Comparison of ENCODE assay signal across 17 cellular contexts in genomic region chr5:75484605-75485004, GRCh38. TPM values are rescaled to one million over a fixed set of nuclear protein-coding genes. Genes with fewer than 3 reads are reported as not detected.
DNase-seq lines count a peak whose midpoint lies in the region; ATAC-seq, FAIRE-seq and TF ChIP-seq lines count a peak whose summit lies in the region.
"Had no signal": no experiment of that assay in that cellular context is flagged by ENCODE, and none has a peak within 500 bp of the region (broad histone marks: within the 10 kb centered on the region; RNA-seq: fewer than 3 reads in every experiment).

No MANE protein-coding gene starts in this region.

- 97% methylated on average over 1 of the region's 1 CpG for WGBS in HepG2 (ENCODE audit: low lambda C conversion rate)
- WGBS in right lobe of liver (ENCODE audit: insufficient coverage, low coverage, low lambda C conversion rate, missing lambda C conversion rate), result 85% methylated on average over 1 of the region's 1 CpG
- 97% methylated on average over 1 of the region's 1 CpG for WGBS in liver

- no peaks in the 10 kb centered on the region for H3K27me3 Mint-ChIP-seq in CD4-positive, alpha-beta memory T cell

- peaks cover 11% of the 10 kb centered on the region for H4K20me1 ChIP-seq in HepG2 (ENCODE audit: insufficient read depth, low read length)

- no peak for TF ChIP-seq EP300 in HepG2 (IDR thresholded peaks at IDR 0.05; ENCODE audit: low read depth in 2 of 2, low read length in 2 of 2)
- no peak for TF ChIP-seq EP300 in HepG2 (CRISPR knock-in tag; IDR thresholded peaks at IDR 0.05; ENCODE audit: borderline replicate concordance)

- DNase-seq in HepG2 (ENCODE audit: low spot score) (no peak), right lobe of liver (no peak), EL (no peak)
- DNase-seq in CD4-positive, alpha-beta memory T cell, result no peak
- DNase-seq: 8988T; C1 segment of cervical spinal cord; Caco-2; CD8-positive, alpha-beta T cell; DMS153; DND-41; GDM1; GM23248; H9 had no signal

- H3K9ac ChIP-seq in HepG2 (ENCODE audit: insufficient read depth, low read depth, low read length) (no peak overlapping the region), liver (ENCODE audit: low read depth in 1 of 2, low read length in 2 of 2) (no peak overlapping the region)
- H3K9ac ChIP-seq: GM23248 had no signal

- intact Hi-C loops in HepG2 (cut with micrococcal nuclease; ENCODE audit: unreplicated experiment) (no loop called here), right lobe of liver (cut with DNase I) (no loop called here)
- intact Hi-C loops in CD4-positive, alpha-beta memory T cell (cut with micrococcal nuclease), result no loop called here

- peaks cover 51 to 71% of the 10 kb centered on the region in 2 donors for H3K36me3 Mint-ChIP-seq in CD4-positive, alpha-beta memory T cell

- H3K4me1 ChIP-seq in HepG2 (ENCODE audit: insufficient read depth, low read length), result no peaks in the 10 kb centered on the region
- no peaks in the 10 kb centered on the region for H3K4me1 ChIP-seq in right lobe of liver
- no peaks in the 10 kb centered on the region; the same call in 1 of the 2 replicates for H3K4me1 ChIP-seq in HEK293 (ENCODE audit: control insufficient read depth, insufficient read depth, low read length)
- H3K4me1 ChIP-seq in liver (ENCODE audit: control insufficient read depth in 4 of 4, insufficient read depth in 4 of 4, low read length in 3 of 4), result no peaks in the 10 kb centered on the region
- H3K4me1 ChIP-seq in CD4-positive, alpha-beta memory T cell (ENCODE audit: insufficient read depth, low read length), result no peaks in the 10 kb centered on the region
- H3K4me1 ChIP-seq: Caco-2 had no signal

- no peak overlapping the region for H3K4me3 Mint-ChIP-seq in CD4-positive, alpha-beta memory T cell
- H3K4me3 Mint-ChIP-seq: CD8-positive, alpha-beta T cell; H9 had no signal

- H3K4me3 ChIP-seq in HepG2 (replicated peaks in 1 of 3; ENCODE audit: insufficient read depth in 1 of 3, low read depth in 2 of 3, low read length in 3 of 3), result no peak overlapping the region
- H3K4me3 ChIP-seq in right lobe of liver, result no peak overlapping the region
- H3K4me3 ChIP-seq in HEK293 (ENCODE audit: low read depth, low read length), result no peak overlapping the region
- no peak overlapping the region for H3K4me3 ChIP-seq in liver (ENCODE audit: low read depth in 1 of 3, low read length in 3 of 3)
- no peak overlapping the region for H3K4me3 ChIP-seq in CD4-positive, alpha-beta memory T cell (ENCODE audit: low read length in 2 of 2)
- H3K4me3 ChIP-seq: GM12878, GM23248 had no signal

- H3K27me3 ChIP-seq in HepG2 (ENCODE audit: control insufficient read depth in 1 of 2, insufficient read depth in 2 of 2, low read length in 2 of 2) (no peaks in the 10 kb centered on the region), right lobe of liver (no peaks in the 10 kb centered on the region), liver (ENCODE audit: control insufficient read depth in 4 of 4, insufficient read depth in 4 of 4, low read length in 3 of 4) (no peaks in the 10 kb centered on the region)
- H3K27me3 ChIP-seq in CD4-positive, alpha-beta memory T cell (ENCODE audit: insufficient read depth, low read length), result no peaks in the 10 kb centered on the region

- no peak for ATAC-seq in HepG2
- no peak for ATAC-seq in right lobe of liver
- ATAC-seq in GM21515 (IDR thresholded peaks at IDR 0.05; ENCODE audit: unreplicated experiment), result no peak
- ATAC-seq: CD8-positive, alpha-beta T cell; GM12878 had no signal

- no peak overlapping the region for H3K27ac ChIP-seq in HepG2 (ENCODE audit: extremely low read length, insufficient read depth, low read length)
- no peak overlapping the region for H3K27ac ChIP-seq in right lobe of liver
- H3K27ac ChIP-seq in HEK293 (ENCODE audit: extremely low read depth, low read depth, low read length), result no peak overlapping the region
- H3K27ac ChIP-seq in liver (ENCODE audit: low read depth in 1 of 2, low read length in 2 of 2), result no peak overlapping the region
- no peak overlapping the region for H3K27ac ChIP-seq in CD4-positive, alpha-beta memory T cell (ENCODE audit: low read depth, low read length)
- H3K27ac ChIP-seq: GM23248 had no signal

- POLR2A ChIA-PET in HepG2 (lab: Yijun Ruan, JAX) (interaction anchor here (0.7 kb wide), 1 partner anchor 230 kb away, joined by 3 read pairs; no protein-coding TSS in a partner anchor), HEK293 (lab: Yijun Ruan, JAX) (no interaction called here)
- POLR2A ChIA-PET in CD4-positive, alpha-beta memory T cell (lab: Charles Lee; ENCODE audit: partially characterized antibody), result no interaction called here

- CTCF ChIA-PET in HepG2 (lab: Yijun Ruan, JAX; ENCODE audit: low intra/inter-chr PET ratio, low total read pairs) (no interaction called here), HEK293 (lab: Yijun Ruan, JAX) (interaction anchor here (0.6 kb wide), 1 partner anchor 35 kb away, joined by 5 read pairs; no protein-coding TSS in a partner anchor)
- CTCF ChIA-PET in CD4-positive, alpha-beta memory T cell (lab: Charles Lee; ENCODE audit: partially characterized antibody), result no interaction called here

- no peak for FAIRE-seq in HepG2 (lab: Jason Lieb, UNC)
- FAIRE-seq: GM12878 had no signal

- no peaks in the 10 kb centered on the region for H3K36me3 ChIP-seq in HepG2 (replicated peaks in 1 of 2; ENCODE audit: control insufficient read depth in 1 of 2, insufficient read depth in 2 of 2, low read length in 2 of 2)
- no peaks in the 10 kb centered on the region for H3K36me3 ChIP-seq in right lobe of liver
- no peaks in the 10 kb centered on the region for H3K36me3 ChIP-seq in HEK293 (ENCODE audit: control insufficient read depth in 2 of 2, insufficient read depth in 1 of 2, low read length in 2 of 2)
- no peaks in the 10 kb centered on the region for H3K36me3 ChIP-seq in liver (ENCODE audit: control insufficient read depth in 4 of 4, insufficient read depth in 3 of 4, low read depth in 1 of 4, low read length in 3 of 4)
- no peaks in the 10 kb centered on the region for H3K36me3 ChIP-seq in CD4-positive, alpha-beta memory T cell (ENCODE audit: insufficient read depth, low read length)

- TF ChIP-seq POLR2A in HepG2 (IDR thresholded peaks at IDR 0.05; ENCODE audit: insufficient read depth in 1 of 2, low read depth in 2 of 2, low read length in 2 of 2) (no peak), right lobe of liver (IDR thresholded peaks at IDR 0.05) (no peak)

- H3K79me2 ChIP-seq in HepG2 (ENCODE audit: insufficient read depth, low read length), result peaks cover 50% of the 10 kb centered on the region

- H2AFZ ChIP-seq in HepG2 (ENCODE audit: low read length), result no peak overlapping the region
- H2AFZ ChIP-seq: GM23248 had no signal

- H3K9me3 Mint-ChIP-seq in CD4-positive, alpha-beta memory T cell, result peaks cover 7 to 59% (median 24%) of the 10 kb centered on the region in 8 donors

- TF ChIP-seq CTCF in HepG2 (CRISPR knock-in tag; IDR thresholded peaks at IDR 0.05), result no peak
- TF ChIP-seq CTCF in right lobe of liver (IDR thresholded peaks at IDR 0.05), result no peak
- TF ChIP-seq CTCF in HEK293 (tag by site-specific recombination; IDR thresholded peaks at IDR 0.05), result no peak
- no peak for TF ChIP-seq CTCF in liver (IDR thresholded peaks at IDR 0.05; ENCODE audit: low read depth, low read length, missing input control)

- no TSS peak for BruUV-seq in HepG2 (replicated peaks; lab: Mats Ljungman, UMichigan)

- H3K27ac Mint-ChIP-seq in CD4-positive, alpha-beta memory T cell, result peak overlapping the region in 1 of 7 donors; percentile 11
- H3K27ac Mint-ChIP-seq: CD8-positive, alpha-beta T cell; H9 had no signal

- TF ChIP-seq RAD21 in HepG2 (CRISPR knock-in tag; IDR thresholded peaks at IDR 0.05), result no peak
- TF ChIP-seq RAD21 in liver (IDR thresholded peaks at IDR 0.05), result no peak

- no peaks in the 10 kb centered on the region for H3K9me3 ChIP-seq in HepG2 (ENCODE audit: low read length)
- no peaks in the 10 kb centered on the region for H3K9me3 ChIP-seq in right lobe of liver
- no peaks in the 10 kb centered on the region for H3K9me3 ChIP-seq in HEK293 (ENCODE audit: control insufficient read depth, insufficient read depth, low read depth, low read length)
- H3K9me3 ChIP-seq in liver (ENCODE audit: control insufficient read depth in 4 of 4, low read length in 3 of 4), result no peaks in the 10 kb centered on the region
- no peaks in the 10 kb centered on the region for H3K9me3 ChIP-seq in CD4-positive, alpha-beta memory T cell (ENCODE audit: control insufficient read depth in 1 of 2, low read length in 2 of 2)

- H3K4me2 ChIP-seq in HepG2 (ENCODE audit: low read depth, low read length), result no peak overlapping the region

- H3K4me1 Mint-ChIP-seq in CD4-positive, alpha-beta memory T cell, result peaks cover 20 to 44% (median 33%) of the 10 kb centered on the region in 4 donors

- in situ Hi-C loops in HepG2 (cut with HindIII; ENCODE audit: extremely low pct_ligation_motif_present, low pct_unique_long_range_greater_than_20kb), result no loop called here

RNA-seq across cellular contexts. Expression of gene CERT1, which starts 26.8 kb away (rescaled TPM):
- total RNA-seq in HepG2 (2016; rRNA removed; fragmentation: Illumina TruSeq; extraction: Trizol), result 12.7 and 23.6 TPM in 2 replicates
- total RNA-seq in HepG2 (2016; cell fraction: cytosol; rRNA removed; fragmentation: Illumina TruSeq; extraction: Trizol; ENCODE audit: low read depth), result 6.2 and 10.7 TPM in 2 replicates
- total RNA-seq in HepG2 (2016; cell fraction: insoluble cytoplasmic fraction; rRNA removed; fragmentation: Illumina TruSeq; extraction: Trizol), result 12.7 and 24.8 TPM in 2 replicates
- 6.2 and 7.1 TPM in 2 replicates for total RNA-seq in HepG2 (2016; cell fraction: membrane; rRNA removed; fragmentation: Illumina TruSeq; extraction: Trizol)
- total RNA-seq in HepG2 (2016; cell fraction: nucleus; rRNA removed; fragmentation: Illumina TruSeq; extraction: Trizol), result 17.7 and 20.0 TPM in 2 replicates
- polyA plus RNA-seq in HepG2 (2011; rRNA removed), result 8.2 and 8.6 TPM in 2 replicates
- 3.4 and 4.2 TPM in 2 replicates for polyA plus RNA-seq in HepG2 (2011; cell fraction: cytosol; rRNA removed)
- polyA plus RNA-seq in HepG2 (2011; cell fraction: nucleus; rRNA removed), result 9.5 and 10.2 TPM in 2 replicates
- 15.3 and 20.7 TPM in 2 replicates for polyA plus RNA-seq in HepG2 (2012)
- polyA plus RNA-seq in HepG2 (2016; cell fraction: cytosol; fragmentation: Illumina TruSeq; extraction: Trizol; ENCODE audit: low read depth), result 0.44 and 0.67 TPM in 2 replicates
- 19.8 and 21.8 TPM in 2 replicates for polyA plus RNA-seq in HepG2 (2016; cell fraction: insoluble cytoplasmic fraction; fragmentation: Illumina TruSeq; extraction: Trizol; ENCODE audit: low read depth)
- 2.1 and 2.8 TPM in 2 replicates for polyA plus RNA-seq in HepG2 (2016; cell fraction: membrane; fragmentation: Illumina TruSeq; extraction: Trizol; ENCODE audit: low read depth)
- 17.9 and 18.3 TPM in 2 replicates for polyA plus RNA-seq in HepG2 (2016; cell fraction: nucleus; fragmentation: Illumina TruSeq; extraction: Trizol; ENCODE audit: insufficient read depth, low read depth)
- 11.3 and 12.2 TPM in 2 replicates for polyA minus RNA-seq in HepG2 (2011; rRNA and poly(A)+ RNA removed; ENCODE audit: low replicate concordance)
- 14.3 and 17.3 TPM in 2 replicates for polyA minus RNA-seq in HepG2 (2011; cell fraction: cytosol; rRNA and poly(A)+ RNA removed)
- 46.6 and 47.9 TPM in 2 replicates for polyA minus RNA-seq in HepG2 (2011; cell fraction: nucleus; rRNA and poly(A)+ RNA removed)
- total RNA-seq in right lobe of liver, result 10 to 100 TPM; 14.6 to 25.5 (median 19.7) TPM
- total RNA-seq in liver, result 10 to 100 TPM; 20.5 to 25.1 TPM
- 10 to 100 TPM; 11.4 to 13.1 TPM for polyA plus RNA-seq in liver
- total RNA-seq in CD4-positive, alpha-beta memory T cell, result 10 to 100 TPM; 43.8 to 49.7 TPM
- 10 to 100 TPM; 16.8 to 22.5 TPM for polyA plus RNA-seq in CD4-positive, alpha-beta memory T cell

RNA-seq across cellular contexts. Expression of gene POLK, which starts 27.1 kb away (rescaled TPM):
- total RNA-seq in HepG2 (2016; rRNA removed; fragmentation: Illumina TruSeq; extraction: Trizol), result 11.7 and 17.2 TPM in 2 replicates
- 1.6 and 2.7 TPM in 2 replicates for total RNA-seq in HepG2 (2016; cell fraction: cytosol; rRNA removed; fragmentation: Illumina TruSeq; extraction: Trizol; ENCODE audit: low read depth)
- 11.7 and 17.1 TPM in 2 replicates for total RNA-seq in HepG2 (2016; cell fraction: insoluble cytoplasmic fraction; rRNA removed; fragmentation: Illumina TruSeq; extraction: Trizol)
- 4.0 and 4.1 TPM in 2 replicates for total RNA-seq in HepG2 (2016; cell fraction: membrane; rRNA removed; fragmentation: Illumina TruSeq; extraction: Trizol)
- total RNA-seq in HepG2 (2016; cell fraction: nucleus; rRNA removed; fragmentation: Illumina TruSeq; extraction: Trizol), result 16.5 and 20.9 TPM in 2 replicates
- 7.8 and 8.6 TPM in 2 replicates for polyA plus RNA-seq in HepG2 (2011; rRNA removed)
- 2.6 and 3.4 TPM in 2 replicates for polyA plus RNA-seq in HepG2 (2011; cell fraction: cytosol; rRNA removed)
- polyA plus RNA-seq in HepG2 (2011; cell fraction: nucleus; rRNA removed), result 4.9 and 5.8 TPM in 2 replicates
- polyA plus RNA-seq in HepG2 (2012), result 5.9 and 6.9 TPM in 2 replicates
- 0.16 TPM in 2 replicates for polyA plus RNA-seq in HepG2 (2016; cell fraction: cytosol; fragmentation: Illumina TruSeq; extraction: Trizol; ENCODE audit: low read depth)
- polyA plus RNA-seq in HepG2 (2016; cell fraction: insoluble cytoplasmic fraction; fragmentation: Illumina TruSeq; extraction: Trizol; ENCODE audit: low read depth), result 6.5 and 6.8 TPM in 2 replicates
- 0.63 and 0.77 TPM in 2 replicates for polyA plus RNA-seq in HepG2 (2016; cell fraction: membrane; fragmentation: Illumina TruSeq; extraction: Trizol; ENCODE audit: low read depth)
- 10.7 and 11.2 TPM in 2 replicates for polyA plus RNA-seq in HepG2 (2016; cell fraction: nucleus; fragmentation: Illumina TruSeq; extraction: Trizol; ENCODE audit: insufficient read depth, low read depth)
- 3.7 and 13.3 TPM in 2 replicates for polyA minus RNA-seq in HepG2 (2011; rRNA and poly(A)+ RNA removed; ENCODE audit: low replicate concordance)
- polyA minus RNA-seq in HepG2 (2011; cell fraction: cytosol; rRNA and poly(A)+ RNA removed), result 6.9 and 7.8 TPM in 2 replicates
- 28.2 and 32.2 TPM in 2 replicates for polyA minus RNA-seq in HepG2 (2011; cell fraction: nucleus; rRNA and poly(A)+ RNA removed)
- total RNA-seq in right lobe of liver, result 10 to 100 TPM; 11.5 to 16.3 (median 14.1) TPM
- 10 to 100 TPM; 12.1 to 20.6 TPM for total RNA-seq in liver
- 1 to 10 TPM; 3.7 to 7.6 TPM for polyA plus RNA-seq in liver
- 10 to 100 TPM; 30.0 to 30.4 TPM for total RNA-seq in CD4-positive, alpha-beta memory T cell
- polyA plus RNA-seq in CD4-positive, alpha-beta memory T cell, result 10 to 100 TPM; 24.0 to 25.4 TPM
